Comparison of ENCODE assay signal across 8 cellular contexts in the genomic region with DNA sequence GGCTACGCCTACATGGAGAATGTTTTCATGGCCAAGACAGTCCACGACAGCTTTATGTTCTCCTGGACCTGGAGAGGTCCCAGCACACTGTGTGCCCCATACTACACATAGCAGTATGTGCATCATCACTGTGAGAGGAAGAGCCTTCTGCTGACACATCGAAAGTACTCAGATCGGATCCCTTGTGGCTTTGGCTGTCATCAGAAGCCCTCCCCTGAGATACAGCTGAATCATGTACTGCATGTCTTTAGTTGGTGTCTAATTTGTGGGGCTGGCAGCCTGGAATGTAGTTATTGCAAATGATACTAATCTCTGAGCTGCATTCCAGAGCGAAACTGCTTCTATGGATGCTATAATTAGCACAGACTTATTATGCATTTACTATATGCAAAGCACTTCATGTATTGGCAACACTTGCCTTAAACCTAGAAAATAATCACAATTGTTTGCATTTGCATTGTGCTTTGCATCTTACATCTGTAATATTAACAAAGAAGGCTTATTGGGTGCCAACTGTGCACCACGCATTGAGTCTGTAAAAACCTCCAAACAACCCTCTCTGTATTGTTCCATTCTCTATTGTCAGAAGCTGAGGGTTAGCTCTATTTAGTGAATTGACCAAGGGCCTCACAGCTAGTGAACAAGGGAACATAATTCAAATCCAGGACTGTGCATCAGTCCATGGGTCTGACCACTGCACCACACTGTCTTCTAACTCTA.
DNase-seq lines count a peak whose midpoint lies in the region; ATAC-seq and TF ChIP-seq lines count a peak whose summit lies in the region.

No MANE protein-coding gene starts in this region.

- ATAC-seq in CD4-positive, CD25-positive, alpha-beta regulatory T cell (ENCODE audit: low read depth in 2 of 2), result peak; percentile 83 to 87
- ATAC-seq in GM19468 (IDR thresholded peaks at IDR 0.05; ENCODE audit: extremely low read depth, unreplicated experiment) (peak; percentile 55), HG03558 (IDR thresholded peaks at IDR 0.05; ENCODE audit: extremely low read depth, unreplicated experiment) (peak; percentile 77), activated B cell treated with CpG ODN at 0.5 μM for 24 hours (ENCODE audit: low read depth) (peak; percentile 75)

- no peaks in the 10 kb centered on the region for H3K27me3 ChIP-seq in CD4-positive, CD25-positive, alpha-beta regulatory T cell (ENCODE audit: control insufficient read depth, insufficient read depth, low read length)

- no peaks in the 10 kb centered on the region for H3K9me3 Mint-ChIP-seq in CD4-positive, CD25-positive, alpha-beta regulatory T cell
- H3K9me3 Mint-ChIP-seq in activated B cell treated with CpG ODN at 0.5 μM for 24 hours, result no peaks in the 10 kb centered on the region

- peak overlapping the region; percentile 52 for H3K4me3 ChIP-seq in CD4-positive, CD25-positive, alpha-beta regulatory T cell (ENCODE audit: low read depth, low read length)

- H3K36me3 Mint-ChIP-seq in CD4-positive, CD25-positive, alpha-beta regulatory T cell, result peaks cover 7% of the 10 kb centered on the region
- no peaks in the 10 kb centered on the region for H3K36me3 Mint-ChIP-seq in activated B cell treated with CpG ODN at 0.5 μM for 24 hours (ENCODE audit: low read depth)

- no peak for TF ChIP-seq CTCF in activated B cell treated with CpG ODN at 0.5 μM for 24 hours (IDR thresholded peaks at IDR 0.05)

- intact Hi-C loops in activated B cell treated with CpG ODN at 0.5 μM for 24 hours (cut with micrococcal nuclease), result no loop called here

- DNase-seq in CD4-positive, CD25-positive, alpha-beta regulatory T cell, result peak; percentile 26 to 90 (median 59)
- peak; percentile 26 for DNase-seq in activated B cell treated with CpG ODN at 0.5 μM for 24 hours
- DNase-seq in epithelial cell of prostate (ENCODE audit: low read depth, low spot score), result peak; percentile 68
- DNase-seq in renal cortical epithelial cell (ENCODE audit: low read depth), result peak; percentile 60
- no peak for DNase-seq in COLO668 (lab: John Stamatoyannopoulos, UW; ENCODE audit: unreplicated experiment)
- DNase-seq in GOT3 (lab: John Stamatoyannopoulos, UW), result no peak

- POLR2A ChIA-PET in activated B cell treated with CpG ODN at 0.5 μM for 24 hours (lab: Charles Lee), result interaction anchor here (0.8 to 3.0 kb wide), 4 partner anchors 33 to 93 kb away, joined by 3 to 11 read pairs (median 4); partner anchors contain the start of gene UBASH3B

- H3K9me3 ChIP-seq in CD4-positive, CD25-positive, alpha-beta regulatory T cell (ENCODE audit: control insufficient read depth in 2 of 2, low read length in 2 of 2), result no peaks in the 10 kb centered on the region

- peaks cover 7 to 60% (median 30%) of the 10 kb centered on the region in 4 donors for H3K4me1 Mint-ChIP-seq in CD4-positive, CD25-positive, alpha-beta regulatory T cell
- peaks cover 12% of the 10 kb centered on the region for H3K4me1 Mint-ChIP-seq in activated B cell treated with CpG ODN at 0.5 μM for 24 hours

- H3K36me3 ChIP-seq in CD4-positive, CD25-positive, alpha-beta regulatory T cell (ENCODE audit: control insufficient read depth, insufficient read depth, low read length), result no peaks in the 10 kb centered on the region

- H3K4me3 Mint-ChIP-seq in CD4-positive, CD25-positive, alpha-beta regulatory T cell, result peak overlapping the region in 3 of 4 donors; percentile 4 to 54 (median 13)
- no peak overlapping the region for H3K4me3 Mint-ChIP-seq in activated B cell treated with CpG ODN at 0.5 μM for 24 hours

- CTCF ChIA-PET in activated B cell treated with CpG ODN at 0.5 μM for 24 hours (lab: Charles Lee), result interaction anchor here (5.5 kb wide), 1 partner anchor 6 kb away, joined by 41 read pairs; no protein-coding TSS in a partner anchor

- H3K27me3 Mint-ChIP-seq in CD4-positive, CD25-positive, alpha-beta regulatory T cell, result no peaks in the 10 kb centered on the region
- H3K27me3 Mint-ChIP-seq in activated B cell treated with CpG ODN at 0.5 μM for 24 hours, result no peaks in the 10 kb centered on the region

- no peak overlapping the region for H3K27ac Mint-ChIP-seq in CD4-positive, CD25-positive, alpha-beta regulatory T cell
- no peak overlapping the region for H3K27ac Mint-ChIP-seq in activated B cell treated with CpG ODN at 0.5 μM for 24 hours

- H3K4me1 ChIP-seq in CD4-positive, CD25-positive, alpha-beta regulatory T cell (ENCODE audit: control insufficient read depth, insufficient read depth, low read length, poor library complexity, severe bottlenecking), result peaks cover 64% of the 10 kb centered on the region

- H3K27ac ChIP-seq in CD4-positive, CD25-positive, alpha-beta regulatory T cell (ENCODE audit: insufficient read depth, low read length, poor library complexity, severe bottlenecking), result peak overlapping the region; percentile 44
- peak overlapping the region; percentile 0 for H3K27ac ChIP-seq in epithelial cell of prostate

Comparison
In these comparisons a context has a peak if more than half of its experiments do, and no peak if none do; other contexts are left out.
1. DNase-seq: peak in CD4-positive, CD25-positive, alpha-beta regulatory T cell (3 of 3), activated B cell treated with CpG ODN at 0.5 μM for 24 hours (single experiment), epithelial cell of prostate (single experiment) and renal cortical epithelial cell (single experiment); none in COLO668 (single experiment) and GOT3 (single experiment).
2. Peak in every context shown above with its lines, with median percentiles within 50 percentile points of each other: ATAC-seq.